1 cellular context compared by ENCODE assay signal in genomic region chr5:101658433-101658832, GRCh38.
TF ChIP-seq lines count a peak whose summit lies in the region.

No MANE protein-coding gene starts in this region.

TF ChIP-seq in GM23338, 12 proteins besides CTCF, POLR2A, EP300 and RAD21 (continued from another document):
- TF ChIP-seq ZNF462 (CRISPR knock-in tag; IDR thresholded peaks at IDR 0.05) (no peak), EZH2phosphoT487 (IDR thresholded peaks at IDR 0.05; ENCODE audit: unreplicated experiment) (no peak), ZNF331 (CRISPR knock-in tag; IDR thresholded peaks at IDR 0.05; ENCODE audit: low read depth) (no peak), REST (IDR thresholded peaks at IDR 0.05; ENCODE audit: unreplicated experiment) (no peak), STAT1 (IDR thresholded peaks at IDR 0.05; ENCODE audit: unreplicated experiment) (no peak), ETS1 (IDR thresholded peaks at IDR 0.05) (no peak)
TF ChIP-seq in GM23338: peak in this region for 0.
